Comparison of ENCODE assay signal across 1 cellular context in genomic region chr11:124918950-124919349, GRCh38.
TF ChIP-seq lines count a peak whose summit lies in the region.

Gene HEPN1, plus strand, starts transcription at chr11:124919250.

TF ChIP-seq in GM23338, 12 proteins besides CTCF, POLR2A, EP300 and RAD21 (continued from another document):
- no peak for TF ChIP-seq ZNF331 (CRISPR knock-in tag; IDR thresholded peaks at IDR 0.05; ENCODE audit: low read depth)
- no peak for TF ChIP-seq EZH2 (IDR thresholded peaks at IDR 0.05; ENCODE audit: low read depth, unreplicated experiment)
- TF ChIP-seq EZH2phosphoT487 (IDR thresholded peaks at IDR 0.05; ENCODE audit: unreplicated experiment) = no peak
- no peak for TF ChIP-seq ETS1 (IDR thresholded peaks at IDR 0.05)
- TF ChIP-seq STAT1 (IDR thresholded peaks at IDR 0.05; ENCODE audit: unreplicated experiment) = no peak
- no peak for TF ChIP-seq JUNB (IDR thresholded peaks at IDR 0.05; ENCODE audit: unreplicated experiment)
- TF ChIP-seq ZNF462 (CRISPR knock-in tag; IDR thresholded peaks at IDR 0.05) = no peak
